In genomic region chr10:101818958-101819633, GRCh38 we compare ENCODE assay signal across 9 cellular contexts. TPM values are rescaled to one million over a fixed set of nuclear protein-coding genes. Genes with fewer than 3 reads are reported as not detected.
A peak's percentile ranks its signal among the peaks of the same experiment; 100 is the strongest.
DNase-seq lines count a peak whose midpoint lies in the region; ATAC-seq and TF ChIP-seq lines count a peak whose summit lies in the region.
"Had no signal": no experiment of that assay in that cellular context is flagged by ENCODE, and none has a peak within 500 bp of the region (broad histone marks: within the 10 kb centered on the region; RNA-seq: fewer than 3 reads in every experiment).

No MANE protein-coding gene starts in this region.

- H3K9ac ChIP-seq in OCI-LY3 (ENCODE audit: low read length) (peak overlapping the region; percentile 83), mucosa of rectum (ENCODE audit: low read depth in 1 of 2, low read length in 2 of 2) (peak overlapping the region; percentile 73 to 90)

- ATAC-seq in HG02623 (IDR thresholded peaks at IDR 0.05; ENCODE audit: unreplicated experiment) = peak; percentile 12

- H3K27me3 Mint-ChIP-seq in activated CD4-positive, alpha-beta T cell treated with anti-CD3 and anti-CD28 coated beads, Interleukin-2, amount 10 ng/mL, durations not matched to agents 24 days and 14 days = no peaks in the 10 kb centered on the region

- peak overlapping the region; percentile 95 for H3K27ac Mint-ChIP-seq in activated CD4-positive, alpha-beta T cell treated with anti-CD3 and anti-CD28 coated beads, Interleukin-2, amount 10 ng/mL, durations not matched to agents 24 days and 14 days

- no peaks in the 10 kb centered on the region for H3K27me3 ChIP-seq in OCI-LY3 (ENCODE audit: low read depth, low read length)
- no peaks in the 10 kb centered on the region for H3K27me3 ChIP-seq in dorsolateral prefrontal cortex
- H3K27me3 ChIP-seq in mucosa of rectum (ENCODE audit: control insufficient read depth in 2 of 2, insufficient read depth in 2 of 2, low read length in 2 of 2) = no peaks in the 10 kb centered on the region

- peaks cover 18% of the 10 kb centered on the region for H3K4me1 ChIP-seq in OCI-LY3 (ENCODE audit: low read length)
- H3K4me1 ChIP-seq in mucosa of rectum (ENCODE audit: control insufficient read depth in 2 of 2, insufficient read depth in 2 of 2, low read length in 2 of 2) = peaks cover 12% of the 10 kb centered on the region in 2 donors

- H3K4me3 ChIP-seq in OCI-LY3 (ENCODE audit: low read length) (peak overlapping the region; percentile 92), dorsolateral prefrontal cortex (peak overlapping the region; percentile 61 to 100 (median 99)), mucosa of rectum (ENCODE audit: low read length in 2 of 2) (peak overlapping the region; percentile 98 to 100)

- H3K79me2 ChIP-seq in OCI-LY3 (ENCODE audit: low read length) = peaks cover 49% of the 10 kb centered on the region

- H3K4me2 ChIP-seq in OCI-LY3 (ENCODE audit: low read length) = peak overlapping the region; percentile 95

- intact Hi-C loops in activated CD4-positive, alpha-beta T cell treated with anti-CD3 and anti-CD28 coated beads, Interleukin-2, amount 10 ng/mL, durations not matched to agents 24 days and 14 days (cut with micrococcal nuclease) = loop anchor here (1.0 to 10.0 kb wide), 10 partner anchors 11 to 1284 kb away; partner anchors contain the start of genes ACTR1A, ARMH3, BTRC and HIF1AN
- intact Hi-C loops in dorsolateral prefrontal cortex (cut with DNase I) = loop anchor here (1.0 to 5.0 kb wide), 4 partner anchors 21 to 313 kb away; partner anchors contain the start of genes NPM3 (in 1 of the 2) and PPRC1 (in 1 of the 2)

- H3K4me3 Mint-ChIP-seq in activated CD4-positive, alpha-beta T cell treated with anti-CD3 and anti-CD28 coated beads, Interleukin-2, amount 10 ng/mL, durations not matched to agents 24 days and 14 days = peak overlapping the region; percentile 89

- no peaks in the 10 kb centered on the region for H3K9me3 Mint-ChIP-seq in activated CD4-positive, alpha-beta T cell treated with anti-CD3 and anti-CD28 coated beads, Interleukin-2, amount 10 ng/mL, durations not matched to agents 24 days and 14 days

- peaks cover 23% of the 10 kb centered on the region for H3K36me3 Mint-ChIP-seq in activated CD4-positive, alpha-beta T cell treated with anti-CD3 and anti-CD28 coated beads, Interleukin-2, amount 10 ng/mL, durations not matched to agents 24 days and 14 days (ENCODE audit: low read depth)

- H4K20me1 ChIP-seq in OCI-LY3 (ENCODE audit: insufficient read depth, low read length) = peaks cover 32% of the 10 kb centered on the region

- H3K9me3 ChIP-seq in OCI-LY3 (ENCODE audit: insufficient read depth, low read length) (no peaks in the 10 kb centered on the region), mucosa of rectum (ENCODE audit: control insufficient read depth in 2 of 2, low read length in 2 of 2) (no peaks in the 10 kb centered on the region)

- TF ChIP-seq CTCF in OCI-LY3 (IDR thresholded peaks at IDR 0.05; ENCODE audit: low read depth, low read length) (no peak), dorsolateral prefrontal cortex (IDR thresholded peaks at IDR 0.05 in 54 of 56, conservative IDR thresholded peaks at IDR 0.05 in 2 of 56; ENCODE audit: low read depth in 1 of 56, partially characterized antibody in 56 of 56) (no peak)

- H2AFZ ChIP-seq in OCI-LY3 (ENCODE audit: low read depth, low read length) = peak overlapping the region; percentile 79

- no peak for DNase-seq in activated CD4-positive, alpha-beta T cell treated with anti-CD3 and anti-CD28 coated beads, Interleukin-2, amount 10 ng/mL, durations not matched to agents 24 days and 14 days
- DNase-seq in activated CD4-positive, alpha-beta T cell treated with anti-CD3 and anti-CD28 coated beads, Interleukin-2, amount 50 U/mL, for 48 hours = no peak
- peak in 4 of 10 donors; percentile 45 to 54 (median 50) for DNase-seq in dorsolateral prefrontal cortex
- DNase-seq in MV-4-11 (lab: John Stamatoyannopoulos, UW) = no peak
- no peak for DNase-seq in ureter (ENCODE audit: low spot score)

- peaks cover 41% of the 10 kb centered on the region for H3K4me1 Mint-ChIP-seq in activated CD4-positive, alpha-beta T cell treated with anti-CD3 and anti-CD28 coated beads, Interleukin-2, amount 10 ng/mL, durations not matched to agents 24 days and 14 days

- H3K36me3 ChIP-seq in OCI-LY3 (replicated peaks; ENCODE audit: low read depth, low read length) (no peaks in the 10 kb centered on the region), mucosa of rectum (ENCODE audit: control insufficient read depth in 2 of 2, insufficient read depth in 2 of 2, low read length in 2 of 2) (no peaks in the 10 kb centered on the region)

- H3K27ac ChIP-seq in OCI-LY3 (ENCODE audit: low read length) (peak overlapping the region; percentile 65), dorsolateral prefrontal cortex (peak overlapping the region; percentile 68 to 100 (median 97)), mucosa of rectum (ENCODE audit: low read depth in 2 of 2, low read length in 2 of 2) (peak overlapping the region; percentile 95 to 96)

RNA-seq across cellular contexts. Expression of gene OGA, which starts 0.9 kb away (rescaled TPM):
- total RNA-seq in activated CD4-positive, alpha-beta T cell treated with anti-CD3 and anti-CD28 coated beads, Interleukin-2, amount 10 ng/mL, durations not matched to agents 24 days and 14 days = 99.9 and 102 TPM in 2 replicates
- total RNA-seq in dorsolateral prefrontal cortex (100 to 1,000 TPM; 163 to 362 (median 249) TPM), ureter (193 TPM)

RNA-seq across cellular contexts. Expression of gene KCNIP2, which starts 24.5 kb away (rescaled TPM):
- total RNA-seq in activated CD4-positive, alpha-beta T cell treated with anti-CD3 and anti-CD28 coated beads, Interleukin-2, amount 10 ng/mL, durations not matched to agents 24 days and 14 days = 2.3 and 3.5 TPM in 2 replicates
- 100 to 1,000 TPM in 53 of 120 experiments, 10 to 100 TPM in 67; 23.0 to 157 (median 95.0) TPM for total RNA-seq in dorsolateral prefrontal cortex
- 5.7 TPM for total RNA-seq in ureter

RNA-seq across cellular contexts. Expression of gene NPM3, which starts 35.9 kb away (rescaled TPM):
- 172 and 175 TPM in 2 replicates for total RNA-seq in activated CD4-positive, alpha-beta T cell treated with anti-CD3 and anti-CD28 coated beads, Interleukin-2, amount 10 ng/mL, durations not matched to agents 24 days and 14 days
- 10 to 100 TPM in 106 of 120 experiments, 1 to 10 TPM in 14; 4.2 to 25.9 (median 13.8) TPM for total RNA-seq in dorsolateral prefrontal cortex
- 45.7 TPM for total RNA-seq in ureter

RNA-seq across cellular contexts. Expression of gene FGF8, which starts 43.2 kb away (rescaled TPM):
- total RNA-seq in activated CD4-positive, alpha-beta T cell treated with anti-CD3 and anti-CD28 coated beads, Interleukin-2, amount 10 ng/mL, durations not matched to agents 24 days and 14 days = 0.35 TPM in 1 of 2 replicates, not detected in the other
- total RNA-seq in dorsolateral prefrontal cortex (1 to 10 TPM in 39 of 120 experiments, under 1 TPM in 23, not detected in 58; 0.47 to 2.5 (median 1.1) TPM), ureter (not detected)
- total RNA-seq: lung microvascular endothelial cell had no signal
